In the genomic region with DNA sequence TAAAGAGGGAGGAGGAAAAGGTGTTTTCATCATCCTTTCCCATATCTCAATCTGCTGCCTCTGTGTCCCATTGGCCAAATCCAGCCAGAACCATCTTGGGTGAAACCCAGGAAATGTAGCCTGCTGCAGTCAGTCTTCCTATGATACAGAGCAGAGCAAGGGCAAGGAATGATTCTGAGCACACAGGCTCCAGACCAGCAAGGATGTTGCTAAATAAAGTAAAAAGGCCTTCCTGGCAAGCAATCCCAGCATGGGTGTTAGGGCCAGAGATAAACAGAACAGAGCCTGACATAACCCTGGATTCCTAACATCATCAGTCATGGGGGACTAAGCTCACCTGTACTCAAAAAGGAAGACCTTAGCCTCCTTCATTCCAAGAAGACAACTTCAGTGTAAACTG, we compare ENCODE assay signal across 25 cellular contexts.
DNase-seq lines count a peak whose midpoint lies in the region; ATAC-seq and TF ChIP-seq lines count a peak whose summit lies in the region.
"Had no signal": no experiment of that assay in that cellular context is flagged by ENCODE, and none has a peak within 500 bp of the region (broad histone marks: within the 10 kb centered on the region; RNA-seq: fewer than 3 reads in every experiment).

No MANE protein-coding gene starts in this region.

- no peak for TF ChIP-seq POLR2A in sigmoid colon (IDR thresholded peaks at IDR 0.05)

- DNase-seq in NCI-H226 = peak; percentile 17
- DNase-seq in fibroblast of mammary gland (ENCODE audit: low read depth) = peak; percentile 6
- no peak for DNase-seq in left lobe of liver (ENCODE audit: low spot score)
- peak; percentile 88 for DNase-seq in sigmoid colon
- no peak for DNase-seq in NCI-H1436 treated with DMSO at 0.1 percent for 48 hours (lab: John Stamatoyannopoulos, UW)
- no peak for DNase-seq in SIG-M5 treated with dmso at 0.1 percent for 504 hours (lab: John Stamatoyannopoulos, UW; ENCODE audit: unreplicated experiment)
- no peak for DNase-seq in DMS79 (lab: John Stamatoyannopoulos, UW)
- no peak for DNase-seq in CD8-positive, alpha-beta T cell
- DNase-seq: activated naive CD4-positive, alpha-beta T cell treated with anti-CD3 and anti-CD28 coated beads, Interleukin-2, amount 10 ng/mL, durations not matched to agents 7 days and 5 days; anterior cingulate cortex; caudate nucleus; HCEC 1CT; islet precursor cell; NCI-H1048; NCI-H2029 treated with DMSO at 0.1 percent for 48 hours; NCI-H345; uterus; WERI-Rb-1 had no signal

- TF ChIP-seq CTCF in fibroblast of mammary gland (conservative IDR thresholded peaks at IDR 0.05; ENCODE audit: control insufficient read depth, insufficient read depth, low read depth, low read length) (no peak), sigmoid colon (IDR thresholded peaks at IDR 0.05) (no peak)
- TF ChIP-seq CTCF in CD8-positive, alpha-beta T cell (IDR thresholded peaks at IDR 0.05) = no peak

- H3K4me1 ChIP-seq in sigmoid colon = peaks cover 0 to 57% (median 36%) of the 10 kb centered on the region in 4 donors
- H3K4me1 ChIP-seq in CD8-positive, alpha-beta T cell (ENCODE audit: insufficient read depth, low read length) = no peaks in the 10 kb centered on the region
- H3K4me1 ChIP-seq: neural progenitor cell, uterus had no signal

- no peak overlapping the region for H3K27ac Mint-ChIP-seq in CD8-positive, alpha-beta T cell
- H3K27ac Mint-ChIP-seq: activated naive CD4-positive, alpha-beta T cell treated with anti-CD3 and anti-CD28 coated beads, Interleukin-2, amount 10 ng/mL, durations not matched to agents 7 days and 5 days; dendritic cell treated with granulocyte-macrophage colony-stimulating factor and Interleukin-4, amounts not matched to agents 40 ng/mL and 50 ng/mL, for 4 days; neural progenitor cell; progenitor cell of endocrine pancreas had no signal

- H3K4me1 Mint-ChIP-seq in CD8-positive, alpha-beta T cell (ENCODE audit: low read depth) = no peaks in the 10 kb centered on the region
- H3K4me1 Mint-ChIP-seq: activated naive CD4-positive, alpha-beta T cell treated with anti-CD3 and anti-CD28 coated beads, Interleukin-2, amount 10 ng/mL, durations not matched to agents 7 days and 5 days; neural progenitor cell had no signal

- no peaks in the 10 kb centered on the region for H3K36me3 ChIP-seq in sigmoid colon
- no peaks in the 10 kb centered on the region for H3K36me3 ChIP-seq in CD8-positive, alpha-beta T cell (ENCODE audit: insufficient read depth, low read length)
- H3K36me3 ChIP-seq: neural progenitor cell, uterus, WERI-Rb-1 had no signal

- H3K36me3 Mint-ChIP-seq in CD8-positive, alpha-beta T cell = no peaks in the 10 kb centered on the region
- H3K36me3 Mint-ChIP-seq: activated naive CD4-positive, alpha-beta T cell treated with anti-CD3 and anti-CD28 coated beads, Interleukin-2, amount 10 ng/mL, durations not matched to agents 7 days and 5 days; neural progenitor cell had no signal

- H3K4me3 Mint-ChIP-seq in CD8-positive, alpha-beta T cell = no peak overlapping the region
- H3K4me3 Mint-ChIP-seq: activated naive CD4-positive, alpha-beta T cell treated with anti-CD3 and anti-CD28 coated beads, Interleukin-2, amount 10 ng/mL, durations not matched to agents 7 days and 5 days; dendritic cell treated with granulocyte-macrophage colony-stimulating factor and Interleukin-4, amounts not matched to agents 40 ng/mL and 50 ng/mL, for 4 days; neural progenitor cell had no signal

- H3K27ac ChIP-seq in sigmoid colon = peak overlapping the region; percentile 59 to 89 (median 81)
- no peak overlapping the region for H3K27ac ChIP-seq in CD8-positive, alpha-beta T cell (ENCODE audit: low read depth, low read length)
- H3K27ac ChIP-seq: hepatocyte, HL-60, neural progenitor cell, skin epidermis, uterus, WERI-Rb-1 had no signal

- H3K4me3 ChIP-seq in fibroblast of mammary gland (ENCODE audit: control insufficient read depth, low read depth, low read length) = no peak overlapping the region
- no peak overlapping the region for H3K4me3 ChIP-seq in sigmoid colon
- H3K4me3 ChIP-seq in CD8-positive, alpha-beta T cell (ENCODE audit: low read depth, low read length) = no peak overlapping the region
- H3K4me3 ChIP-seq: hepatocyte, lung, neural progenitor cell, skin epidermis, uterus had no signal

- H3K27me3 Mint-ChIP-seq in CD8-positive, alpha-beta T cell (ENCODE audit: low read depth) = no peaks in the 10 kb centered on the region
- H3K27me3 Mint-ChIP-seq: activated naive CD4-positive, alpha-beta T cell treated with anti-CD3 and anti-CD28 coated beads, Interleukin-2, amount 10 ng/mL, durations not matched to agents 7 days and 5 days; dendritic cell treated with granulocyte-macrophage colony-stimulating factor and Interleukin-4, amounts not matched to agents 40 ng/mL and 50 ng/mL, for 4 days; progenitor cell of endocrine pancreas had no signal

- intact Hi-C loops in sigmoid colon (cut with DNase I) = loop anchor here (5.0 kb wide), 1 partner anchor 90 kb away; a partner anchor contains a TSS
- intact Hi-C loops in CD8-positive, alpha-beta T cell (cut with DNase I, micrococcal nuclease) = no loop called here

- no peaks in the 10 kb centered on the region for H3K27me3 ChIP-seq in sigmoid colon
- H3K27me3 ChIP-seq in CD8-positive, alpha-beta T cell (ENCODE audit: insufficient read depth, low read length) = no peaks in the 10 kb centered on the region
- H3K27me3 ChIP-seq: hepatocyte, neural progenitor cell, uterus had no signal

- peak; percentile 73 to 94 (median 90) for TF ChIP-seq EP300 in sigmoid colon (IDR thresholded peaks at IDR 0.05)

- ATAC-seq in left lobe of liver = peak; percentile 21
- ATAC-seq in CD8-positive, alpha-beta T cell = no peak

- H3K9me3 Mint-ChIP-seq in CD8-positive, alpha-beta T cell = no peaks in the 10 kb centered on the region
- H3K9me3 Mint-ChIP-seq: activated naive CD4-positive, alpha-beta T cell treated with anti-CD3 and anti-CD28 coated beads, Interleukin-2, amount 10 ng/mL, durations not matched to agents 7 days and 5 days; dendritic cell treated with granulocyte-macrophage colony-stimulating factor and Interleukin-4, amounts not matched to agents 40 ng/mL and 50 ng/mL, for 4 days; neural progenitor cell had no signal

- CTCF ChIA-PET in CD8-positive, alpha-beta T cell (lab: Charles Lee) = no interaction called here

- POLR2A ChIA-PET in CD8-positive, alpha-beta T cell (lab: Charles Lee) = no interaction called here

- no peaks in the 10 kb centered on the region for H3K9me3 ChIP-seq in sigmoid colon
- H3K9me3 ChIP-seq in CD8-positive, alpha-beta T cell (ENCODE audit: low read length) = no peaks in the 10 kb centered on the region
- H3K9me3 ChIP-seq: uterus had no signal

Comparison
In these comparisons a context has a peak if more than half of its experiments do, and no peak if none do; other contexts are left out.
1. DNase-seq: peak in NCI-H226 (single experiment), fibroblast of mammary gland (single experiment) and sigmoid colon (single experiment); none in left lobe of liver (single experiment), NCI-H1436 treated with DMSO at 0.1 percent for 48 hours (single experiment), SIG-M5 treated with dmso at 0.1 percent for 504 hours (single experiment), DMS79 (single experiment) and CD8-positive, alpha-beta T cell (0 of 7).